Comparison of ENCODE assay signal across 16 cellular contexts in the genomic region with DNA sequence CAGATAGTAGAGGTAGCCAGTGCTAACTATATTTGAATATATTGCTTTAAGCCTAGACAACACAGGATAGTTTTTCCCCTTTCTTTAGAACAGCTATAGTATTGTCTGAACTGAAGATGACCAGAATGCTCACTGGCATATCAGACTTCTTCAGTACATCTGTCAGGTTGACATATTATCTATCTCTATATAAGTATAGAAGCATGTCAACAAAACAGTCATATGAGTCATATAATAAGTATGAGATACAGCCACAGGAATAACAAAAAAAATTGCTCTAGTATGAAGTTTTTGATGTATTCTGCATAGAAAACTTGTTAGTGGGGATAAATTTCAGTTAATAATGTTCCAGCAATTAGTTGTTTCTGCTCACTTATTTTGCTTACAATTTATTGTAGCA.
DNase-seq lines count a peak whose midpoint lies in the region; ATAC-seq and TF ChIP-seq lines count a peak whose summit lies in the region.
"Had no signal": no experiment of that assay in that cellular context is flagged by ENCODE, and none has a peak within 500 bp of the region (broad histone marks: within the 10 kb centered on the region; RNA-seq: fewer than 3 reads in every experiment).

No MANE protein-coding gene starts in this region.

- H3K27me3 ChIP-seq in RWPE2 (ENCODE audit: insufficient read depth, poor library complexity, severe bottlenecking): peaks cover 15% of the 10 kb centered on the region
- no peaks in the 10 kb centered on the region for H3K27me3 ChIP-seq in CD4-positive, alpha-beta T cell (ENCODE audit: control insufficient read depth, insufficient read depth, low read length)

- peaks cover 8% of the 10 kb centered on the region for H3K9me3 Mint-ChIP-seq in CD4-positive, alpha-beta T cell
- H3K9me3 Mint-ChIP-seq: H9, IgD-negative memory B cell had no signal

- DNase-seq in DMS53 (lab: John Stamatoyannopoulos, UW) (peak; percentile 54), HPDE6-E6E7 (ENCODE audit: extremely low spot score) (peak; percentile 1), RWPE2 (ENCODE audit: low spot score) (no peak), iris pigment epithelial cell (ENCODE audit: low read depth) (peak; percentile 0)
- DNase-seq in CD4-positive, alpha-beta T cell: no peak
- DNase-seq: C1 segment of cervical spinal cord; Caco-2; CD8-positive, alpha-beta T cell; DMS79; GOT3; H9 had no signal

- no peaks in the 10 kb centered on the region for H3K27me3 Mint-ChIP-seq in CD4-positive, alpha-beta T cell
- H3K27me3 Mint-ChIP-seq: B cell, IgD-negative memory B cell had no signal

- H3K4me1 Mint-ChIP-seq in CD4-positive, alpha-beta T cell (ENCODE audit: low read depth): no peaks in the 10 kb centered on the region
- H3K4me1 Mint-ChIP-seq: B cell, H9 had no signal

- CTCF ChIA-PET in CD4-positive, alpha-beta T cell (lab: Charles Lee): no interaction called here

- POLR2A ChIA-PET in CD4-positive, alpha-beta T cell (lab: Charles Lee): no interaction called here

- H3K36me3 ChIP-seq in RWPE2 (ENCODE audit: low read depth): no peaks in the 10 kb centered on the region

- H3K4me3 Mint-ChIP-seq in CD4-positive, alpha-beta T cell: no peak overlapping the region
- H3K4me3 Mint-ChIP-seq: B cell; CD8-positive, alpha-beta T cell; H9; IgD-negative memory B cell had no signal

- H3K27ac Mint-ChIP-seq in CD4-positive, alpha-beta T cell: no peak overlapping the region
- H3K27ac Mint-ChIP-seq: B cell; CD8-positive, alpha-beta T cell; H9; IgD-negative memory B cell had no signal

- H3K27ac ChIP-seq in RWPE2 (ENCODE audit: poor library complexity, severe bottlenecking): no peak overlapping the region
- H3K27ac ChIP-seq in CD4-positive, alpha-beta T cell (ENCODE audit: low read depth, low read length): no peak overlapping the region
- H3K27ac ChIP-seq: KMS-11 had no signal

- peak; percentile 51; the same call in 1 of the 3 replicates for ATAC-seq in RWPE2 (ENCODE audit: low read depth)
- ATAC-seq in GM19395 (IDR thresholded peaks at IDR 0.05; ENCODE audit: unreplicated experiment): no peak
- ATAC-seq in CD4-positive, alpha-beta T cell (ENCODE audit: poor library complexity): no peak
- no peak for ATAC-seq in GM19035 (IDR thresholded peaks at IDR 0.05; ENCODE audit: unreplicated experiment)
- ATAC-seq: CD8-positive, alpha-beta T cell had no signal

- H3K36me3 Mint-ChIP-seq in CD4-positive, alpha-beta T cell (ENCODE audit: low read depth): no peaks in the 10 kb centered on the region
- H3K36me3 Mint-ChIP-seq: CD8-positive, alpha-beta T cell; IgD-negative memory B cell had no signal

- intact Hi-C loops in CD4-positive, alpha-beta T cell (cut with DNase I, micrococcal nuclease): no loop called here

- H3K4me1 ChIP-seq in RWPE2 (ENCODE audit: insufficient read depth, poor library complexity, severe bottlenecking): no peaks in the 10 kb centered on the region
- H3K4me1 ChIP-seq: Caco-2 had no signal

- H3K9me3 ChIP-seq in RWPE2 (ENCODE audit: severe bottlenecking): no peaks in the 10 kb centered on the region
- H3K9me3 ChIP-seq in CD4-positive, alpha-beta T cell (ENCODE audit: control insufficient read depth, low read length): peaks cover 3% of the 10 kb centered on the region
- H3K9me3 ChIP-seq: Caco-2 had no signal

- no peak for TF ChIP-seq CTCF in RWPE2 (IDR thresholded peaks at IDR 0.05; ENCODE audit: poor library complexity, severe bottlenecking)
- TF ChIP-seq CTCF in CD4-positive, alpha-beta T cell (IDR thresholded peaks at IDR 0.05): no peak

- no peak overlapping the region for H3K4me3 ChIP-seq in RWPE2 (ENCODE audit: severe bottlenecking)

Comparison
In these comparisons a context has a peak if more than half of its experiments do, and no peak if none do; other contexts are left out.
1. DNase-seq: peak in DMS53 (single experiment), HPDE6-E6E7 (single experiment) and iris pigment epithelial cell (single experiment); none in RWPE2 (single experiment) and CD4-positive, alpha-beta T cell (0 of 10).